ENCODE assay signal across 25 cellular contexts in genomic region chr1:98555814-98556213, GRCh38.
"Had no signal": no experiment of that assay in that cellular context is flagged by ENCODE, and none has a peak within 500 bp of the region (broad histone marks: within the 10 kb centered on the region; RNA-seq: fewer than 3 reads in every experiment).

No MANE protein-coding gene starts in this region.

- H3K4me1 ChIP-seq: colonic mucosa, foreskin keratinocyte, gastrocnemius medialis, heart right ventricle, left lung, lower lobe of right lung had no signal

- FAIRE-seq: endometrium, islet of Langerhans, keratinocyte had no signal

- H3K9me3 ChIP-seq: colonic mucosa, gastrocnemius medialis, left lung, lower lobe of right lung, mucosa of descending colon had no signal

- H3K27ac Mint-ChIP-seq: dendritic cell treated with granulocyte-macrophage colony-stimulating factor and Interleukin-4, amounts not matched to agents 40 ng/mL and 50 ng/mL, for 4 days; effector memory CD8-positive, alpha-beta T cell; endodermal cell; mesothelial cell of epicardium; naive B cell; naive thymus-derived CD8-positive, alpha-beta T cell had no signal

- H3K27me3 Mint-ChIP-seq: dendritic cell treated with granulocyte-macrophage colony-stimulating factor and Interleukin-4, amounts not matched to agents 40 ng/mL and 50 ng/mL, for 4 days; naive B cell; naive thymus-derived CD8-positive, alpha-beta T cell had no signal

- H3K4me1 Mint-ChIP-seq: mesothelial cell of epicardium; naive B cell; naive thymus-derived CD8-positive, alpha-beta T cell had no signal

- DNase-seq: colonic mucosa; cortex of kidney; effector CD8-positive, alpha-beta T cell; effector memory CD8-positive, alpha-beta T cell; endodermal cell; gastrocnemius medialis; glutamatergic neuron; head of caudate nucleus; heart right ventricle; hippocampal formation; left cardiac atrium; left lung; left ventricle myocardium superior; lower lobe of right lung; mucosa of descending colon; naive B cell; naive thymus-derived CD8-positive, alpha-beta T cell had no signal

- H3K36me3 ChIP-seq: colonic mucosa, gastrocnemius medialis, heart right ventricle, left lung, lower lobe of right lung had no signal

- ATAC-seq: effector memory CD8-positive, alpha-beta T cell; esophagus mucosa; gastrocnemius medialis; heart right ventricle; left cardiac atrium; left lung; left ventricle myocardium superior; lower lobe of right lung; mucosa of descending colon; naive thymus-derived CD8-positive, alpha-beta T cell had no signal

- H3K4me3 Mint-ChIP-seq: dendritic cell treated with granulocyte-macrophage colony-stimulating factor and Interleukin-4, amounts not matched to agents 40 ng/mL and 50 ng/mL, for 4 days; effector memory CD8-positive, alpha-beta T cell; endodermal cell; mesothelial cell of epicardium; naive B cell; naive thymus-derived CD8-positive, alpha-beta T cell had no signal

- H3K36me3 Mint-ChIP-seq: mesothelial cell of epicardium; naive B cell; naive thymus-derived CD8-positive, alpha-beta T cell had no signal

- H3K4me3 ChIP-seq: colonic mucosa, gastrocnemius medialis, heart right ventricle, left lung, lower lobe of right lung, mucosa of descending colon had no signal

- H3K27ac ChIP-seq: colonic mucosa, epithelial cell of prostate, foreskin keratinocyte, gastrocnemius medialis, heart right ventricle, left lung, lower lobe of right lung had no signal

- H3K27me3 ChIP-seq: colonic mucosa, foreskin keratinocyte, gastrocnemius medialis, heart right ventricle, left lung had no signal
